ENCODE assay signal across 24 cellular contexts in the genomic region with DNA sequence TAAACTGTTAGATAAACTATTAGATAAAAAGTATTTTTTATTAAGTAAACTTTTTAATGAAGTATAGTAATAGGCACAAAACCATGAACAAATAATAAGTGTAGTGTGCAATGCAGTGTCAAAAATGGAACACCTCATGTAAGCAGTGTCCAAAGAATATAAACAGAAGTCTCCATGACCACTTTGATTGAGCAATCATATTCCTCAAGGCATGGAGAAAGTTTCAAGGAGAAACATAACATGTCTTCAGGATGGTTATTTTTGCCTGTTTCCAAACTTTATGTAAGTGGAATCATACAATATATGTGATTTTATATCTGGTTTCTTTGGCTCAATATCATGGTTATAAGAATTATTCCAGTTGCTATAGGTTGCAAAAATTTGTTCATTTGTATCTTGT. TPM values are rescaled to one million over a fixed set of nuclear protein-coding genes. Genes with fewer than 3 reads are reported as not detected.
A peak's percentile ranks its signal among the peaks of the same experiment; 100 is the strongest.
DNase-seq lines count a peak whose midpoint lies in the region; ATAC-seq and TF ChIP-seq lines count a peak whose summit lies in the region.
"Had no signal": no experiment of that assay in that cellular context is flagged by ENCODE, and none has a peak within 500 bp of the region (broad histone marks: within the 10 kb centered on the region; RNA-seq: fewer than 3 reads in every experiment).

No MANE protein-coding gene starts in this region.

- no peak overlapping the region for H4K91ac ChIP-seq in IMR-90 (ENCODE audit: insufficient read depth, low read depth, low read length)

- H4K5ac ChIP-seq in IMR-90 (ENCODE audit: low read depth, low read length): no peak overlapping the region

- TF ChIP-seq POLR2A in IMR-90 (IDR thresholded peaks at IDR 0.05; ENCODE audit: low read depth, low read length): no peak

- no peaks in the 10 kb centered on the region for H3K9me3 ChIP-seq in IMR-90 (ENCODE audit: control insufficient read depth, insufficient read depth, low read length)
- H3K9me3 ChIP-seq: BE2C, BLaER1 had no signal

- DNase-seq in IMR-90 (peak; percentile 40), OCI-M1 (lab: John Stamatoyannopoulos, UW) (peak; percentile 46), renal cortical epithelial cell (ENCODE audit: low read depth) (peak; percentile 36), dermis blood vessel endothelial cell (no peak), NCI-H1417 treated with DMSO at 0.1 percent for 48 hours (lab: John Stamatoyannopoulos, UW) (no peak)
- DNase-seq: 8988T; ACHN; BE2C; C1 segment of cervical spinal cord; CD4-positive, alpha-beta memory T cell; CD4-positive, CD25-positive, alpha-beta regulatory T cell; CD8-positive, alpha-beta memory T cell; COR-L47; DMS 273 treated with DMSO at 0.1 percent for 48 hours; DMS153; DMS53; DMS79; DND-41; EL; GDM1 had no signal

- H3K4me1 ChIP-seq in IMR-90 (ENCODE audit: control insufficient read depth, insufficient read depth, low read length): peaks cover 3% of the 10 kb centered on the region; the same call in 1 of the 2 replicates

- no peaks in the 10 kb centered on the region for H3K79me1 ChIP-seq in IMR-90 (ENCODE audit: low read depth in 1 of 2, low read length in 2 of 2)

- no peak overlapping the region for H3K4ac ChIP-seq in IMR-90 (ENCODE audit: low read depth, low read length)

- H2BK15ac ChIP-seq in IMR-90 (ENCODE audit: low read depth, low read length): no peak overlapping the region

- ATAC-seq in IMR-90 (ENCODE audit: low read depth): peak; percentile 49
- ATAC-seq: GM12878 had no signal

- no peaks in the 10 kb centered on the region; the same call in 1 of the 2 replicates for H3K9me1 ChIP-seq in IMR-90 (ENCODE audit: insufficient read depth, low read length)

- H2BK5ac ChIP-seq in IMR-90 (ENCODE audit: low read depth, low read length, poor library complexity, severe bottlenecking): no peak overlapping the region

- no peak overlapping the region for H2BK120ac ChIP-seq in IMR-90 (ENCODE audit: low read depth, low read length)

- CTCF ChIA-PET in IMR-90 (lab: Yijun Ruan, JAX): no interaction called here

- no peak overlapping the region for H2AFZ ChIP-seq in IMR-90 (replicated peaks; ENCODE audit: low read length, poor library complexity)

- no peaks in the 10 kb centered on the region for H4K20me1 ChIP-seq in IMR-90 (ENCODE audit: insufficient read depth, low read length)
- H4K20me1 ChIP-seq: BLaER1 had no signal

- no peak overlapping the region for H4K8ac ChIP-seq in IMR-90 (ENCODE audit: low read depth in 2 of 2, low read length in 2 of 2)

- no peak overlapping the region for H3K4me3 ChIP-seq in IMR-90 (ENCODE audit: insufficient read depth, low read depth, low read length)
- H3K4me3 ChIP-seq: BLaER1, GM12878 had no signal

- H3K56ac ChIP-seq in IMR-90 (ENCODE audit: extremely low read depth, insufficient read depth, low read length): no peak overlapping the region

- dilution Hi-C loops in IMR-90 (cut with HindIII; ENCODE audit: low sequenced_read_pairs, unreplicated experiment): no loop called here

- no peak for TF ChIP-seq CTCF in IMR-90 (conservative IDR thresholded peaks at IDR 0.05; ENCODE audit: low read depth, low read length)

- no peak overlapping the region for H3K23ac ChIP-seq in IMR-90 (ENCODE audit: low read depth, low read length)

- H3K27ac ChIP-seq in IMR-90 (ENCODE audit: insufficient read depth, low read length): no peak overlapping the region
- H3K27ac ChIP-seq: BLaER1 had no signal

- no TSS peak for BruUV-seq in IMR-90 (replicated peaks; lab: Mats Ljungman, UMichigan)

- H3K4me2 ChIP-seq in IMR-90 (ENCODE audit: low read depth, low read length): no peak overlapping the region
- H3K4me2 ChIP-seq: BLaER1 had no signal

- no peak for TF ChIP-seq RAD21 in IMR-90 (IDR thresholded peaks at IDR 0.05; ENCODE audit: low read length)

- no peak overlapping the region for H3K18ac ChIP-seq in IMR-90 (ENCODE audit: low read depth, low read length)

- H3K36me3 ChIP-seq in IMR-90 (ENCODE audit: control insufficient read depth, insufficient read depth, low read length): no peaks in the 10 kb centered on the region
- H3K36me3 ChIP-seq: BE2C, BLaER1 had no signal

- H2AK5ac ChIP-seq in IMR-90 (ENCODE audit: low read depth, low read length): no peak overlapping the region

- POLR2A ChIA-PET in IMR-90 (lab: Charles Lee; ENCODE audit: unreplicated experiment): no interaction called here

- H3K9ac ChIP-seq in IMR-90 (ENCODE audit: low read depth, low read length): no peak overlapping the region
- H3K9ac ChIP-seq: BLaER1 had no signal

- H2AK9ac ChIP-seq in IMR-90 (replicated peaks; ENCODE audit: low read depth, low read length, poor library complexity): no peak overlapping the region

- H2BK20ac ChIP-seq in IMR-90 (ENCODE audit: low read depth, low read length): no peak overlapping the region

- no peak overlapping the region for H3K14ac ChIP-seq in IMR-90 (replicated peaks; ENCODE audit: low read depth, low read length)

- in situ Hi-C loops in IMR-90 (cut with MboI; ENCODE audit: low sequenced_read_pairs): no loop called here

- H3K27me3 ChIP-seq in IMR-90 (ENCODE audit: control insufficient read depth, insufficient read depth, low read length): no peaks in the 10 kb centered on the region
- H3K27me3 ChIP-seq: BE2C had no signal

- intact Hi-C loops in IMR-90 (cut with micrococcal nuclease): loop anchor here (5.0 kb wide), 1 partner anchor 97 kb away; no protein-coding TSS in a partner anchor

TF ChIP-seq in IMR-90, 13 proteins besides CTCF, POLR2A, EP300 and RAD21:
- peak; percentile 88 for TF ChIP-seq CEBPB (IDR thresholded peaks at IDR 0.05; ENCODE audit: low read depth, low read length)
- TF ChIP-seq FOS (IDR thresholded peaks at IDR 0.05; ENCODE audit: low read depth, low read length): no peak

RNA-seq across cellular contexts. Expression of a gene that starts 6.1 kb away (rescaled TPM):
- total RNA-seq in IMR-90 (2012; rRNA removed) (19.4 and 23.7 TPM in 2 replicates), renal cortical epithelial cell (3.0 and 4.8 TPM in 2 replicates), dermis blood vessel endothelial cell (412 and 787 TPM in 2 replicates)
- polyA plus RNA-seq in IMR-90 (2012; rRNA removed): 14.7 and 16.8 TPM in 2 replicates
- 7.1 and 8.6 TPM in 2 replicates for polyA plus RNA-seq in IMR-90 (2012; cell fraction: cytosol; rRNA removed)
- polyA plus RNA-seq in IMR-90 (2012; cell fraction: nucleus; rRNA removed; ENCODE audit: low replicate concordance): 3.8 and 14.8 TPM in 2 replicates
- total RNA-seq: A673; CD4-positive, alpha-beta memory T cell; CD4-positive, CD25-positive, alpha-beta regulatory T cell; CD8-positive, alpha-beta memory T cell had no signal
- polyA plus RNA-seq: CD14-positive monocyte; CD4-positive, alpha-beta memory T cell; CD4-positive, CD25-positive, alpha-beta regulatory T cell; CD8-positive, alpha-beta memory T cell; GM12878 had no signal

Comparison
In these comparisons a context has a peak if more than half of its experiments do, and no peak if none do; other contexts are left out.
1. DNase-seq: peak in IMR-90 (single experiment), OCI-M1 (single experiment) and renal cortical epithelial cell (single experiment); none in dermis blood vessel endothelial cell (single experiment) and NCI-H1417 treated with DMSO at 0.1 percent for 48 hours (single experiment).
2. RNA of a gene that starts 6.1 kb away (total RNA-seq): 412 to 787 TPM in dermis blood vessel endothelial cell; 19.4 to 23.7 TPM in IMR-90 and 3.0 to 4.8 TPM in renal cortical epithelial cell; every median in the first group is over 10 times any median in the second.